ENCODE assay signal across 18 cellular contexts in the genomic region with DNA sequence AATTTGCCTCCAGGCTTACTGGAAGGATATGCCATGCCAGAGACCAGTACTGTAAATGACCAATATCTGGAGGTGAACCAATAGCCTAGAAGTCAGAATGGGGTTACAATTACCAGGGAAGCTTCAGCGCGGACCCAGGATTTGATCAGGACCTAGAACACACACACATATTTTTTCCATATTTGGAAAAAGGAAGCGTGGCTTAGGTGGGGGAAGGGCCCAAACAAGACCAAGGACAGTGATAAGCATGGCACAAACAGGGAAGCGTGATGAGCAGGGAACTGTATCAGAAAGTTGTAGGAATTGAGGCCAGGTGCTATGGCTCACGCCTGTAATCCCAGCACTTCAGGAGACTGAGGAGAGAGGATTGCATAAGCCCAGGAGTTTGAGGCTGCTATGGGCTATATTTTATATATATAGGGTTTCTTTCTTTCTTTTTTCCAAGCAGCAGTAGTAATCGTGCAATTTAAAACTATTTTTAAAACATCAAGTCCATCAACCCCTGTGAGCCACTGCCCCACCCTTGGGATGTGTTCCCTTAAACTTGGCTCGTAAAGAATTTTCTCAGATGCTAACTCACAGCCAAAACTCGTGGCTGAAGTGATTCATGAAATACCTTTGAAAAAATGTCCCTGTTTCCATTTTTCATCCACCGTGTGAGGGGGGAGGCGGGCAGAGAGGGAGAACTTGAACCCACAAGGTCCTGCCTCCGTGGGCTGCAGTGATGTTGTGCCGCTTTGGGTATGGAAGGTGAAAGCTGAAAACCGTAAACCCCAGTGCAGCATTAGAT. TPM values are rescaled to one million over a fixed set of nuclear protein-coding genes. Genes with fewer than 3 reads are reported as not detected.
DNase-seq lines count a peak whose midpoint lies in the region; ATAC-seq and TF ChIP-seq lines count a peak whose summit lies in the region.
"Had no signal": no experiment of that assay in that cellular context is flagged by ENCODE, and none has a peak within 500 bp of the region (broad histone marks: within the 10 kb centered on the region; RNA-seq: fewer than 3 reads in every experiment).

No MANE protein-coding gene starts in this region.

- no peaks in the 10 kb centered on the region for H3K27me3 ChIP-seq in ascending aorta
- H3K27me3 ChIP-seq: BE2C, cardiac muscle cell, SJSA1 had no signal

- DNase-seq in AG04449 (ENCODE audit: low read depth, low spot score) (peak; percentile 72), HS-27A (ENCODE audit: low read depth) (peak; percentile 89), ascending aorta (ENCODE audit: low spot score in 2 of 2) (peak; percentile 8 to 67), iris pigment epithelial cell (ENCODE audit: low read depth) (peak; percentile 84), pons (ENCODE audit: low spot score) (no peak), SIG-M5 treated with dmso at 0.1 percent for 504 hours (lab: John Stamatoyannopoulos, UW; ENCODE audit: unreplicated experiment) (no peak)
- DNase-seq: activated CD4-positive, CD25-positive, alpha-beta regulatory T cell treated with anti-CD3 and anti-CD28 coated beads, Interleukin-2, amount 50 U/mL, for 72 hours; activated T-cell treated with anti-CD3 and anti-CD28 coated beads, Interleukin-2, amount 50 U/mL, for 72 hours; BE2C; GDM1; naive thymus-derived CD8-positive, alpha-beta T cell; NCI-H1436 treated with DMSO at 0.1 percent for 48 hours; NCI-H748 treated with DMSO at 0.1 percent for 48 hours had no signal

- peaks cover 0 to 24% of the 10 kb centered on the region in 2 donors for H3K4me1 ChIP-seq in ascending aorta

- no peaks in the 10 kb centered on the region for H3K9me3 ChIP-seq in ascending aorta
- H3K9me3 ChIP-seq: BE2C, SJSA1 had no signal

- intact Hi-C loops in ascending aorta (cut with DNase I), result loop anchor here (2.0 kb wide), 1 partner anchor 46 kb away; no protein-coding TSS in a partner anchor

- POLR2A ChIA-PET in AG04449 (lab: Yijun Ruan, JAX), result no interaction called here

- H3K27ac ChIP-seq in ascending aorta, result peak overlapping the region in 1 of 2 donors; percentile 23
- H3K27ac ChIP-seq: cardiac muscle cell, epithelial cell of prostate, SJSA1 had no signal

- H3K4me3 ChIP-seq in AG04449 (ENCODE audit: low read depth, low read length) (no peak overlapping the region), ascending aorta (no peak overlapping the region)
- H3K4me3 ChIP-seq: cardiac muscle cell, SJSA1 had no signal

- TF ChIP-seq CTCF in AG04449 (IDR thresholded peaks at IDR 0.05; ENCODE audit: insufficient read depth, low read length, missing control alignments), result no peak
- no peak for TF ChIP-seq CTCF in ascending aorta (IDR thresholded peaks at IDR 0.05)

- ATAC-seq in GM21515 (IDR thresholded peaks at IDR 0.05; ENCODE audit: unreplicated experiment) (no peak), esophagus mucosa (no peak)
- ATAC-seq: activated T-cell treated with anti-CD3 and anti-CD28 coated beads, Interleukin-2, amount 50 U/mL, for 72 hours; naive thymus-derived CD8-positive, alpha-beta T cell had no signal

- CTCF ChIA-PET in AG04449 (lab: Yijun Ruan, JAX), result no interaction called here

- H3K36me3 ChIP-seq in ascending aorta, result no peaks in the 10 kb centered on the region
- H3K36me3 ChIP-seq: BE2C, cardiac muscle cell, SJSA1 had no signal

RNA-seq across cellular contexts. Expression of a gene that starts 16.7 kb away (rescaled TPM):
- total RNA-seq in ascending aorta, result not detected
- total RNA-seq in esophagus mucosa, result 1.5 TPM
- total RNA-seq: cardiac muscle cell, SJSA1 had no signal

RNA-seq across cellular contexts. Expression of a gene that starts 46.2 kb away (rescaled TPM):
- total RNA-seq in ascending aorta (3.3 TPM), esophagus mucosa (8.0 TPM)

Comparison
In these comparisons a context has a peak if more than half of its experiments do, and no peak if none do; other contexts are left out.
1. DNase-seq: peak in AG04449 (single experiment), HS-27A (single experiment), ascending aorta (2 of 2) and iris pigment epithelial cell (single experiment); none in pons (single experiment) and SIG-M5 treated with dmso at 0.1 percent for 504 hours (single experiment).